ENCODE assay signal across 1 cellular context in the genomic region with DNA sequence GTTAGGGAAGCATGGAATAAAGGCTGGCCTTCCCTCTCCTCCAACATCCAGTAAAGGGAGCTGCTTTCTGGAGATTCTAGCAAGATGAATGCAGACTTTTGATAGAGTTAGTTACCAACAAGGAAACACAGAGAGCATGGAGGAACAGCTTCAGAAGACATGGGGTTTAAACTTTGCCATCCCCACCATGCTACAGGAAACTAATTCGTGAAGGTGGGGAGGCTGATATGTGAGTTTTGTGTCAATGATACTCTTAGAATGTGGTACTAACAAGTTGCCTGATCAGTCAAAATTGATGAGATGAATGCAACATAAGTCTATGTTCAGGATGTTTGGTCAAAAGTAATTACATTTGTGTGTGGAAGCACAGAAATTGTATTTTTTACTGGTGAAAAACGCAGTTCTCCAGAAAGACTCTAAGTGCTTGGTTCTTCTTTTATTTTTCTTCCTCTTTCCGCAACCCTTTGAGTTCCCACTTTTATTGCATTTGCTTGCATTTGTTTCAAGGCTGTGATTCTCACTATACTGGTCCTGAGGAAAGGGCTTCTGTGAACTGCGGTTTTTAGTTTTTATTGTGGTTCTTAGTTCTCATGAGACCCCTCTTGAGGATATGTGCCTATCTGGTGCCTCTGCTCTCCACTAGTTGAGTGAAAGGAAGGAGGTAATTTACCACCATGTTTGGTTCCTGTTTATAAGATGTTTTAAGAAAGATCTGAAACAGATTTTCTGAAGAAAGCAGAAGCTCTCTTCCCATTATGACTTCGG.
TF ChIP-seq lines count a peak whose summit lies in the region.

A gene (plus strand): TSS at position 494 of the 765 bp plus-strand sequence. CDS start 262 bp downstream, at position 756.

TF ChIP-seq in WTC11, 78 proteins besides CTCF, POLR2A, EP300 and RAD21 (continued from another document):
- TF ChIP-seq, protein P1, sequence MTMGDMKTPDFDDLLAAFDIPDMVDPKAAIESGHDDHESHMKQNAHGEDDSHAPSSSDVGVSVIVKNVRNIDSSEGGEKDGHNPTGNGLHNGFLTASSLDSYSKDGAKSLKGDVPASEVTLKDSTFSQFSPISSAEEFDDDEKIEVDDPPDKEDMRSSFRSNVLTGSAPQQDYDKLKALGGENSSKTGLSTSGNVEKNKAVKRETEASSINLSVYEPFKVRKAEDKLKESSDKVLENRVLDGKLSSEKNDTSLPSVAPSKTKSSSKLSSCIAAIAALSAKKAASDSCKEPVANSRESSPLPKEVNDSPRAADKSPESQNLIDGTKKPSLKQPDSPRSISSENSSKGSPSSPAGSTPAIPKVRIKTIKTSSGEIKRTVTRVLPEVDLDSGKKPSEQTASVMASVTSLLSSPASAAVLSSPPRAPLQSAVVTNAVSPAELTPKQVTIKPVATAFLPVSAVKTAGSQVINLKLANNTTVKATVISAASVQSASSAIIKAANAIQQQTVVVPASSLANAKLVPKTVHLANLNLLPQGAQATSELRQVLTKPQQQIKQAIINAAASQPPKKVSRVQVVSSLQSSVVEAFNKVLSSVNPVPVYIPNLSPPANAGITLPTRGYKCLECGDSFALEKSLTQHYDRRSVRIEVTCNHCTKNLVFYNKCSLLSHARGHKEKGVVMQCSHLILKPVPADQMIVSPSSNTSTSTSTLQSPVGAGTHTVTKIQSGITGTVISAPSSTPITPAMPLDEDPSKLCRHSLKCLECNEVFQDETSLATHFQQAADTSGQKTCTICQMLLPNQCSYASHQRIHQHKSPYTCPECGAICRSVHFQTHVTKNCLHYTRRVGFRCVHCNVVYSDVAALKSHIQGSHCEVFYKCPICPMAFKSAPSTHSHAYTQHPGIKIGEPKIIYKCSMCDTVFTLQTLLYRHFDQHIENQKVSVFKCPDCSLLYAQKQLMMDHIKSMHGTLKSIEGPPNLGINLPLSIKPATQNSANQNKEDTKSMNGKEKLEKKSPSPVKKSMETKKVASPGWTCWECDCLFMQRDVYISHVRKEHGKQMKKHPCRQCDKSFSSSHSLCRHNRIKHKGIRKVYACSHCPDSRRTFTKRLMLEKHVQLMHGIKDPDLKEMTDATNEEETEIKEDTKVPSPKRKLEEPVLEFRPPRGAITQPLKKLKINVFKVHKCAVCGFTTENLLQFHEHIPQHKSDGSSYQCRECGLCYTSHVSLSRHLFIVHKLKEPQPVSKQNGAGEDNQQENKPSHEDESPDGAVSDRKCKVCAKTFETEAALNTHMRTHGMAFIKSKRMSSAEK (CRISPR knock-in tag; IDR thresholded peaks at IDR 0.05; ENCODE audit: borderline replicate concordance): no peak
- no peak for TF ChIP-seq MYBL2 (CRISPR knock-in tag; IDR thresholded peaks at IDR 0.05)
- TF ChIP-seq, protein P2, sequence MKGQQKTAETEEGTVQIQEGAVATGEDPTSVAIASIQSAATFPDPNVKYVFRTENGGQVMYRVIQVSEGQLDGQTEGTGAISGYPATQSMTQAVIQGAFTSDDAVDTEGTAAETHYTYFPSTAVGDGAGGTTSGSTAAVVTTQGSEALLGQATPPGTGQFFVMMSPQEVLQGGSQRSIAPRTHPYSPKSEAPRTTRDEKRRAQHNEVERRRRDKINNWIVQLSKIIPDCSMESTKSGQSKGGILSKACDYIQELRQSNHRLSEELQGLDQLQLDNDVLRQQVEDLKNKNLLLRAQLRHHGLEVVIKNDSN (CRISPR knock-in tag; IDR thresholded peaks at IDR 0.05): no peak
- no peak for TF ChIP-seq SMAD4 (CRISPR knock-in tag; IDR thresholded peaks at IDR 0.05)
- no peak for TF ChIP-seq JAZF1 (CRISPR knock-in tag; IDR thresholded peaks at IDR 0.05)
- no peak for TF ChIP-seq OVOL2 (CRISPR knock-in tag; IDR thresholded peaks at IDR 0.05; ENCODE audit: borderline replicate concordance)
- TF ChIP-seq KAT7 (CRISPR knock-in tag; IDR thresholded peaks at IDR 0.05; ENCODE audit: borderline replicate concordance): no peak
- TF ChIP-seq, protein P3, sequence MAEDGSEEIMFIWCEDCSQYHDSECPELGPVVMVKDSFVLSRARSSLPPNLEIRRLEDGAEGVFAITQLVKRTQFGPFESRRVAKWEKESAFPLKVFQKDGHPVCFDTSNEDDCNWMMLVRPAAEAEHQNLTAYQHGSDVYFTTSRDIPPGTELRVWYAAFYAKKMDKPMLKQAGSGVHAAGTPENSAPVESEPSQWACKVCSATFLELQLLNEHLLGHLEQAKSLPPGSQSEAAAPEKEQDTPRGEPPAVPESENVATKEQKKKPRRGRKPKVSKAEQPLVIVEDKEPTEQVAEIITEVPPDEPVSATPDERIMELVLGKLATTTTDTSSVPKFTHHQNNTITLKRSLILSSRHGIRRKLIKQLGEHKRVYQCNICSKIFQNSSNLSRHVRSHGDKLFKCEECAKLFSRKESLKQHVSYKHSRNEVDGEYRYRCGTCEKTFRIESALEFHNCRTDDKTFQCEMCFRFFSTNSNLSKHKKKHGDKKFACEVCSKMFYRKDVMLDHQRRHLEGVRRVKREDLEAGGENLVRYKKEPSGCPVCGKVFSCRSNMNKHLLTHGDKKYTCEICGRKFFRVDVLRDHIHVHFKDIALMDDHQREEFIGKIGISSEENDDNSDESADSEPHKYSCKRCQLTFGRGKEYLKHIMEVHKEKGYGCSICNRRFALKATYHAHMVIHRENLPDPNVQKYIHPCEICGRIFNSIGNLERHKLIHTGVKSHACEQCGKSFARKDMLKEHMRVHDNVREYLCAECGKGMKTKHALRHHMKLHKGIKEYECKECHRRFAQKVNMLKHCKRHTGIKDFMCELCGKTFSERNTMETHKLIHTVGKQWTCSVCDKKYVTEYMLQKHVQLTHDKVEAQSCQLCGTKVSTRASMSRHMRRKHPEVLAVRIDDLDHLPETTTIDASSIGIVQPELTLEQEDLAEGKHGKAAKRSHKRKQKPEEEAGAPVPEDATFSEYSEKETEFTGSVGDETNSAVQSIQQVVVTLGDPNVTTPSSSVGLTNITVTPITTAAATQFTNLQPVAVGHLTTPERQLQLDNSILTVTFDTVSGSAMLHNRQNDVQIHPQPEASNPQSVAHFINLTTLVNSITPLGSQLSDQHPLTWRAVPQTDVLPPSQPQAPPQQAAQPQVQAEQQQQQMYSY (CRISPR knock-in tag; IDR thresholded peaks at IDR 0.05): no peak
- no peak for TF ChIP-seq ZNF416 (CRISPR knock-in tag; IDR thresholded peaks at IDR 0.05)
